8 cellular contexts compared by ENCODE assay signal in the genomic region with DNA sequence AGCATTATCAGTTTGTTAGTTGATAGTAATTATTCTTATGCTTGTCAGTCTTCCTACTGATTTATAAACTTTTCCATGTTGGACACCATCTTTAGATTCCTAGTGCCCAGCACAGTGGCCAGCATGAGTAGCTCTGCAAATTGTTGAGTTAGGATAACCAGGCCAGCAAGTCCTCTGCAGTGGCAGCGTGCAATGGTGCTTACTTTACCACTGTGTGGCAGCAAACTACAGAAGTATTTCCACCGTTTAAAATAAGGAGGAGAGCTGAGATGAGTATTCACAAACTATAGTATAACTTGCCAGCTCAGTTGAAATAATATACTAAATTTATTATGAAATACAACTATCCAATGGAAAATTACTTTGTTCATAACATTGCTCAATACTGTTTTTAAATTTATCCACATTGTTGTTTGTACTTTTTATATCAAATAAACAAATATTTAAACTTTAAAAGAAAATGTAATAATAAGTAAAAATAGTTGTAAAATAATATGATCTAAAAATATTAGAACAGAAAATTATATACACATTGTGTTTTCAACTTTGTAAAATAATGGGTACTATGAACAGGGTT. TPM values are rescaled to one million over a fixed set of nuclear protein-coding genes. Genes with fewer than 3 reads are reported as not detected.
DNase-seq lines count a peak whose midpoint lies in the region; ATAC-seq and TF ChIP-seq lines count a peak whose summit lies in the region.

No MANE protein-coding gene starts in this region.

- DNase-seq in CD8-positive, alpha-beta T cell = peak in 2 of 7 experiments; percentile 15 to 25
- peak; percentile 28 for DNase-seq in H7
- DNase-seq in NCI-H748 treated with DMSO at 0.1 percent for 48 hours (lab: John Stamatoyannopoulos, UW) = peak; percentile 5
- DNase-seq in adrenal gland = peak in 2 of 7 donors; percentile 36 to 47
- peak; percentile 73 for DNase-seq in iris pigment epithelial cell (ENCODE audit: low read depth)
- peak in 1 of 2 donors; percentile 39 for DNase-seq in stimulated activated naive CD8-positive, alpha-beta T cell treated with anti-CD3 and anti-CD28 coated beads, Interleukin-15, amount 100 ng/mL, for 72 hours
- DNase-seq in GM19240 (ENCODE audit: insufficient read length, low spot score) = no peak

- no peaks in the 10 kb centered on the region for H3K9me3 Mint-ChIP-seq in CD8-positive, alpha-beta T cell
- H3K9me3 Mint-ChIP-seq in stimulated activated naive CD8-positive, alpha-beta T cell treated with anti-CD3 and anti-CD28 coated beads, Interleukin-15, amount 100 ng/mL, for 72 hours = no peaks in the 10 kb centered on the region

- H3K36me3 ChIP-seq in CD8-positive, alpha-beta T cell (ENCODE audit: insufficient read depth, low read length) = no peaks in the 10 kb centered on the region
- H3K36me3 ChIP-seq in H7 (replicated peaks; ENCODE audit: control insufficient read depth, insufficient read depth, low read length) = no peaks in the 10 kb centered on the region
- H3K36me3 ChIP-seq in adrenal gland (replicated peaks in 1 of 2) = no peaks in the 10 kb centered on the region

- H3K4me3 Mint-ChIP-seq in CD8-positive, alpha-beta T cell = no peak overlapping the region
- no peak overlapping the region for H3K4me3 Mint-ChIP-seq in stimulated activated naive CD8-positive, alpha-beta T cell treated with anti-CD3 and anti-CD28 coated beads, Interleukin-15, amount 100 ng/mL, for 72 hours

- no peak overlapping the region for H3K4me3 ChIP-seq in CD8-positive, alpha-beta T cell (ENCODE audit: low read depth, low read length)
- H3K4me3 ChIP-seq in H7 (ENCODE audit: insufficient read depth, low read depth, low read length) (no peak overlapping the region), adrenal gland (no peak overlapping the region)

- H3K27ac ChIP-seq in CD8-positive, alpha-beta T cell (ENCODE audit: low read depth, low read length) = no peak overlapping the region
- H3K27ac ChIP-seq in adrenal gland = no peak overlapping the region

- peaks cover 4% of the 10 kb centered on the region for H3K4me1 Mint-ChIP-seq in CD8-positive, alpha-beta T cell (ENCODE audit: low read depth)
- no peaks in the 10 kb centered on the region for H3K4me1 Mint-ChIP-seq in stimulated activated naive CD8-positive, alpha-beta T cell treated with anti-CD3 and anti-CD28 coated beads, Interleukin-15, amount 100 ng/mL, for 72 hours

- H3K27ac Mint-ChIP-seq in CD8-positive, alpha-beta T cell = no peak overlapping the region
- H3K27ac Mint-ChIP-seq in stimulated activated naive CD8-positive, alpha-beta T cell treated with anti-CD3 and anti-CD28 coated beads, Interleukin-15, amount 100 ng/mL, for 72 hours = no peak overlapping the region

- H3K27me3 Mint-ChIP-seq in CD8-positive, alpha-beta T cell (ENCODE audit: low read depth) = no peaks in the 10 kb centered on the region
- H3K27me3 Mint-ChIP-seq in stimulated activated naive CD8-positive, alpha-beta T cell treated with anti-CD3 and anti-CD28 coated beads, Interleukin-15, amount 100 ng/mL, for 72 hours = no peaks in the 10 kb centered on the region

- H3K36me3 Mint-ChIP-seq in CD8-positive, alpha-beta T cell = no peaks in the 10 kb centered on the region

- no peak for TF ChIP-seq POLR2A in adrenal gland (IDR thresholded peaks at IDR 0.05)

- POLR2A ChIA-PET in CD8-positive, alpha-beta T cell (lab: Charles Lee) = interaction anchor here (0.6 to 1.0 kb wide), 2 partner anchors 8 to 9 kb away, joined by 3 to 4 read pairs; a partner anchor contains a TSS

- peak; percentile 35 for TF ChIP-seq CTCF in CD8-positive, alpha-beta T cell (IDR thresholded peaks at IDR 0.05)
- peak; percentile 15 to 44 (median 24) for TF ChIP-seq CTCF in adrenal gland (IDR thresholded peaks at IDR 0.05)

- intact Hi-C loops in CD8-positive, alpha-beta T cell (cut with DNase I, micrococcal nuclease) = loop anchor here in 1 of 2 experiments (5.0 kb wide), 1 partner anchor 748 kb away; no protein-coding TSS in a partner anchor
- intact Hi-C loops in adrenal gland (cut with DNase I) = no loop called here

- CTCF ChIA-PET in CD8-positive, alpha-beta T cell (lab: Charles Lee) = interaction anchor here (0.9 to 3.0 kb wide), 5 partner anchors 8 to 746 kb away, joined by 3 to 14 read pairs (median 4); a partner anchor contains a TSS

- no peaks in the 10 kb centered on the region for H3K4me1 ChIP-seq in CD8-positive, alpha-beta T cell (ENCODE audit: insufficient read depth, low read length)
- H3K4me1 ChIP-seq in adrenal gland (replicated peaks in 1 of 2) = no peaks in the 10 kb centered on the region

- 9 to 20% (median 12%) methylated on average over 2 of the region's 2 CpGs for whole genome bisulfite sequencing in adrenal gland, 4 donors

- H3K9me3 ChIP-seq in CD8-positive, alpha-beta T cell (ENCODE audit: low read length) = no peaks in the 10 kb centered on the region
- no peaks in the 10 kb centered on the region for H3K9me3 ChIP-seq in adrenal gland (replicated peaks in 1 of 3)

- ATAC-seq in CD8-positive, alpha-beta T cell = peak; percentile 71
- ATAC-seq in stimulated activated naive CD8-positive, alpha-beta T cell treated with anti-CD3 and anti-CD28 coated beads, Interleukin-15, amount 100 ng/mL, for 72 hours = peak; percentile 89
- ATAC-seq in HG03378 (IDR thresholded peaks at IDR 0.05; ENCODE audit: unreplicated experiment) = no peak

- no peaks in the 10 kb centered on the region for H3K27me3 ChIP-seq in CD8-positive, alpha-beta T cell (ENCODE audit: insufficient read depth, low read length)
- no peaks in the 10 kb centered on the region for H3K27me3 ChIP-seq in H7 (ENCODE audit: control insufficient read depth, insufficient read depth, low read length)
- no peaks in the 10 kb centered on the region for H3K27me3 ChIP-seq in adrenal gland

RNA-seq across cellular contexts. Expression of a gene that starts 9.3 kb away (rescaled TPM):
- 10 to 100 TPM; 28.5 to 28.6 TPM for total RNA-seq in CD8-positive, alpha-beta T cell
- 16.3 and 23.7 TPM in 2 replicates for total RNA-seq in H7 (2014; rRNA removed; shearing (Covaris generic))
- 10 to 100 TPM; 17.8 to 38.4 (median 26.8) TPM for total RNA-seq in adrenal gland
- 10 to 100 TPM; 14.1 to 22.3 (median 18.0) TPM for polyA plus RNA-seq in adrenal gland

RNA-seq across cellular contexts. Expression of a gene that starts 31.9 kb away (rescaled TPM):
- total RNA-seq in CD8-positive, alpha-beta T cell = 1 to 10 TPM; 1.5 to 1.7 TPM
- total RNA-seq in H7 (2014; rRNA removed; shearing (Covaris generic)) = 1.4 and 2.1 TPM in 2 replicates
- 10 to 100 TPM in 1 of 8 donors, 1 to 10 TPM in 7; 1.9 to 18.3 (median 5.8) TPM for total RNA-seq in adrenal gland
- 1 to 10 TPM; 3.0 to 7.6 (median 5.5) TPM for polyA plus RNA-seq in adrenal gland
